In genomic region chr17:78952706-78953105, GRCh38 we compare ENCODE assay signal across 25 cellular contexts. TPM values are rescaled to one million over a fixed set of nuclear protein-coding genes. Genes with fewer than 3 reads are reported as not detected.
DNase-seq lines count a peak whose midpoint lies in the region; ATAC-seq and TF ChIP-seq lines count a peak whose summit lies in the region.
"Had no signal": no experiment of that assay in that cellular context is flagged by ENCODE, and none has a peak within 500 bp of the region (broad histone marks: within the 10 kb centered on the region; RNA-seq: fewer than 3 reads in every experiment).

No MANE protein-coding gene starts in this region.

- peak overlapping the region; percentile 66 for H3K27ac Mint-ChIP-seq in mesothelial cell of epicardium
- H3K27ac Mint-ChIP-seq: activated CD4-positive, alpha-beta T cell treated with anti-CD3 and anti-CD28 coated beads, Interleukin-2, amount 10 ng/mL, durations not matched to agents 7 days and 5 days; activated CD8-positive, alpha-beta memory T cell treated with anti-CD3 and anti-CD28 coated beads, Interleukin-2, amount 10 ng/mL, durations not matched to agents 7 days and 5 days; CD8-positive, alpha-beta T cell; GM23338; IgD-negative memory B cell; WTC11 had no signal

- peaks cover 16% of the 10 kb centered on the region for H3K4me1 Mint-ChIP-seq in mesothelial cell of epicardium
- H3K4me1 Mint-ChIP-seq: activated CD4-positive, alpha-beta T cell treated with anti-CD3 and anti-CD28 coated beads, Interleukin-2, amount 10 ng/mL, durations not matched to agents 7 days and 5 days; IgD-negative memory B cell; WTC11 had no signal

- TF ChIP-seq CTCF in mesothelial cell of epicardium (IDR thresholded peaks at IDR 0.05; ENCODE audit: unreplicated experiment) (no peak), omental fat pad (IDR thresholded peaks at IDR 0.05) (no peak)

- H3K36me3 Mint-ChIP-seq in mesothelial cell of epicardium: no peaks in the 10 kb centered on the region
- H3K36me3 Mint-ChIP-seq: activated CD8-positive, alpha-beta memory T cell treated with anti-CD3 and anti-CD28 coated beads, Interleukin-2, amount 10 ng/mL, durations not matched to agents 7 days and 5 days; CD8-positive, alpha-beta T cell; IgD-negative memory B cell had no signal

- no peaks in the 10 kb centered on the region for H3K27me3 Mint-ChIP-seq in mesothelial cell of epicardium (ENCODE audit: low read depth)
- H3K27me3 Mint-ChIP-seq: activated CD8-positive, alpha-beta memory T cell treated with anti-CD3 and anti-CD28 coated beads, Interleukin-2, amount 10 ng/mL, durations not matched to agents 7 days and 5 days had no signal

- ATAC-seq in left ventricle myocardium superior (peak; percentile 49), Right ventricle myocardium inferior (no peak), sciatic nerve (peak; percentile 59), omental fat pad (ENCODE audit: low FRiP score) (no peak)
- ATAC-seq: activated CD8-positive, alpha-beta memory T cell treated with anti-CD3 and anti-CD28 coated beads, Interleukin-2, amount 10 ng/mL, durations not matched to agents 7 days and 5 days; body of pancreas; CD8-positive, alpha-beta T cell; Panc1 had no signal

- peaks cover 12% of the 10 kb centered on the region for H3K9me3 Mint-ChIP-seq in mesothelial cell of epicardium

- DNase-seq in left ventricle myocardium superior: no peak
- DNase-seq in Right ventricle myocardium inferior (ENCODE audit: missing footprints): no peak
- no peak for DNase-seq in mesothelial cell of epicardium (ENCODE audit: low spot score in 2 of 2, unreplicated experiment in 2 of 2)
- no peak for DNase-seq in sciatic nerve (ENCODE audit: low spot score)
- DNase-seq in NAMALWA (ENCODE audit: low spot score): no peak
- no peak for DNase-seq in activated T-cell treated with anti-CD3 and anti-CD28 coated beads, Interleukin-2, amount 50 U/mL, for 48 hours
- DNase-seq in omental fat pad (ENCODE audit: low spot score): no peak
- DNase-seq in Kasumi-1 (lab: John Stamatoyannopoulos, UW): no peak
- DNase-seq: activated CD4-positive, alpha-beta T cell treated with anti-CD3 and anti-CD28 coated beads, Interleukin-2, amount 10 ng/mL, durations not matched to agents 7 days and 5 days; activated CD8-positive, alpha-beta memory T cell treated with anti-CD3 and anti-CD28 coated beads, Interleukin-2, amount 10 ng/mL, durations not matched to agents 7 days and 5 days; activated naive CD4-positive, alpha-beta T cell treated with Interleukin-2 at 50 U/mL for 16 hours; adrenal gland; body of pancreas; CD8-positive, alpha-beta T cell; kidney glomerular epithelial cell; mammary epithelial cell; NCI-H1105 treated with DMSO at 0.1 percent for 48 hours; NCI-H2029; NCI-H526; retina; spleen had no signal

- intact Hi-C loops in left ventricle myocardium superior (cut with micrococcal nuclease) (no loop called here), Right ventricle myocardium inferior (cut with DNase I) (no loop called here), sciatic nerve (cut with DNase I) (no loop called here)

- no peak overlapping the region for H3K4me3 Mint-ChIP-seq in mesothelial cell of epicardium
- H3K4me3 Mint-ChIP-seq: activated CD4-positive, alpha-beta T cell treated with anti-CD3 and anti-CD28 coated beads, Interleukin-2, amount 10 ng/mL, durations not matched to agents 7 days and 5 days; activated CD8-positive, alpha-beta memory T cell treated with anti-CD3 and anti-CD28 coated beads, Interleukin-2, amount 10 ng/mL, durations not matched to agents 7 days and 5 days; CD8-positive, alpha-beta T cell; GM23338; WTC11 had no signal

RNA-seq across cellular contexts. Expression of gene LGALS3BP, which starts 27.0 kb away (rescaled TPM):
- total RNA-seq in left ventricle myocardium superior: 822 TPM
- 611 TPM for total RNA-seq in Right ventricle myocardium inferior
- total RNA-seq in mesothelial cell of epicardium: 373 to 393 TPM (median 375 TPM) in 3 replicates
- total RNA-seq in sciatic nerve: 147 TPM
- 100 to 1,000 TPM; 325 to 516 (median 441) TPM for total RNA-seq in omental fat pad

RNA-seq across cellular contexts. Expression of gene TIMP2, which starts 27.5 kb away (rescaled TPM):
- 132 TPM for total RNA-seq in left ventricle myocardium superior
- total RNA-seq in Right ventricle myocardium inferior: 138 TPM
- 106 to 109 TPM (median 106 TPM) in 3 replicates for total RNA-seq in mesothelial cell of epicardium
- 720 TPM for total RNA-seq in sciatic nerve
- total RNA-seq in omental fat pad: 100 to 1,000 TPM; 139 to 161 (median 150) TPM

RNA-seq across cellular contexts. Expression of gene CEP295NL, which starts 49.7 kb away (rescaled TPM):
- total RNA-seq in left ventricle myocardium superior (0.79 TPM), Right ventricle myocardium inferior (0.60 TPM), mesothelial cell of epicardium (3.2 to 4.2 TPM (median 3.8 TPM) in 3 replicates), sciatic nerve (16.7 TPM), omental fat pad (10 to 100 TPM in 1 of 4 donors, 1 to 10 TPM in 3; 2.7 to 11.8 (median 5.5) TPM)

RNA-seq across cellular contexts. Expression of gene CANT1, which starts 56.9 kb away (rescaled TPM):
- total RNA-seq in left ventricle myocardium superior: 28.2 TPM
- 31.1 TPM for total RNA-seq in Right ventricle myocardium inferior
- 64.2 to 79.3 TPM (median 68.2 TPM) in 3 replicates for total RNA-seq in mesothelial cell of epicardium
- total RNA-seq in sciatic nerve: 28.9 TPM
- total RNA-seq in omental fat pad: 10 to 100 TPM; 24.0 to 34.8 (median 30.3) TPM

Comparison
In these comparisons a context has a peak if more than half of its experiments do, and no peak if none do; other contexts are left out.
1. ATAC-seq: peak in left ventricle myocardium superior (single experiment) and sciatic nerve (single experiment); none in Right ventricle myocardium inferior (single experiment) and omental fat pad (single experiment).